Comparison of ENCODE assay signal across 26 cellular contexts in the genomic region with DNA sequence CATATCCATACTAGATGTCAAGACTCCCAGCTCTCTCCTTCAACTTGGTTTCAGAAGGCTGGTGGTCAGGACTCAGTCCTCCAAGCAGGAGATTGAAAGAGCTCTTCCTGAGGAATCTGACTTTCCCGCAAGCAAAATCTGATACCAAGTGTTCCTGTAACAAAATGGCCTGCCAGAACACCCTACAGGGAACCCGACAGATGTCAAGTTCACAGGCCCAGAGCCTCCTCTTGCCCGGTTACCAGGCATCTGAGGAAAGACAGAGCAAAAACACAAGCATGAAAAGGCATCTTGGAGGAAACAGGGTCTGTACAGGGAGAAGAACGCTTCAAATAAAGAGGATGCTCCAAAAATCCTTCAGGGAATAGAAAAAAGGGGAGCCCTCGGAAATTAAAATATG. TPM values are rescaled to one million over a fixed set of nuclear protein-coding genes. Genes with fewer than 3 reads are reported as not detected.
DNase-seq lines count a peak whose midpoint lies in the region; ATAC-seq, FAIRE-seq and TF ChIP-seq lines count a peak whose summit lies in the region.
"Had no signal": no experiment of that assay in that cellular context is flagged by ENCODE, and none has a peak within 500 bp of the region (broad histone marks: within the 10 kb centered on the region; RNA-seq: fewer than 3 reads in every experiment).

No MANE protein-coding gene starts in this region.

- intact Hi-C loops in pancreas (cut with DNase I), result loop anchor here in 1 of 3 donors (10.0 kb wide), 1 partner anchor 72 kb away; no protein-coding TSS in a partner anchor

- peaks cover under 1 to 12% (median 8%) of the 10 kb centered on the region in 3 donors for H3K4me1 ChIP-seq in pancreas
- H3K4me1 ChIP-seq in osteoblast (ENCODE audit: insufficient read depth, low read length), result no peaks in the 10 kb centered on the region
- H3K4me1 ChIP-seq: A549, BE2C had no signal

- H3K27me3 Mint-ChIP-seq in activated naive CD4-positive, alpha-beta T cell treated with anti-CD3 and anti-CD28 coated beads, Interleukin-2, amount 10 ng/mL, durations not matched to agents 7 days and 5 days, result peaks cover 72% of the 10 kb centered on the region
- peaks cover 7% of the 10 kb centered on the region for H3K27me3 Mint-ChIP-seq in endothelial cell (ENCODE audit: unreplicated experiment)

- H3K36me3 ChIP-seq in pancreas (no peaks in the 10 kb centered on the region), osteoblast (ENCODE audit: insufficient read depth, low read length) (no peaks in the 10 kb centered on the region)
- H3K36me3 ChIP-seq: BE2C; BLaER1 treated with 17β-estradiol and CSF1 and Interleukin-3, amounts not matched to agents 10 nM and 100 nM had no signal

- no peaks in the 10 kb centered on the region for H3K36me3 Mint-ChIP-seq in activated naive CD4-positive, alpha-beta T cell treated with anti-CD3 and anti-CD28 coated beads, Interleukin-2, amount 10 ng/mL, durations not matched to agents 7 days and 5 days
- H3K36me3 Mint-ChIP-seq in endothelial cell (ENCODE audit: low read depth, unreplicated experiment), result no peaks in the 10 kb centered on the region
- H3K36me3 Mint-ChIP-seq: CD14-positive monocyte; CD8-positive, alpha-beta memory T cell had no signal

- H3K4me3 Mint-ChIP-seq in activated naive CD4-positive, alpha-beta T cell treated with anti-CD3 and anti-CD28 coated beads, Interleukin-2, amount 10 ng/mL, durations not matched to agents 7 days and 5 days, result no peak overlapping the region
- H3K4me3 Mint-ChIP-seq in endothelial cell (ENCODE audit: unreplicated experiment), result no peak overlapping the region
- H3K4me3 Mint-ChIP-seq: CD14-positive monocyte; CD4-positive, alpha-beta T cell; CD8-positive, alpha-beta memory T cell had no signal

- peak; percentile 4 for DNase-seq in activated naive CD4-positive, alpha-beta T cell treated with anti-CD3 and anti-CD28 coated beads, Interleukin-2, amount 10 ng/mL, durations not matched to agents 7 days and 5 days
- DNase-seq in activated naive CD4-positive, alpha-beta T cell treated with anti-CD3 and anti-CD28 coated beads, Interleukin-2, amount 50 U/mL, for 16 hours, result no peak
- DNase-seq in endothelial cell (ENCODE audit: low spot score) (no peak), pancreas (peak in 1 of 6 donors; percentile 71), osteoblast (ENCODE audit: insufficient read length, low spot score, missing footprints) (no peak), T-helper 2 cell (no peak)
- DNase-seq: 8988T; ACHN; AML-193; BE2C; CD4-positive, alpha-beta T cell; CD8-positive, alpha-beta memory T cell; DMS153; DND-41; GDM1; GM23248; H7; HCEC 1CT had no signal

- H3K27ac ChIP-seq in VCaP (peak overlapping the region; percentile 74; the same call in 1 of the 2 replicates), pancreas (no peak overlapping the region), osteoblast (ENCODE audit: low read depth, low read length) (no peak overlapping the region)
- H3K27ac ChIP-seq: A549; BLaER1 treated with 17β-estradiol and CSF1 and Interleukin-3, amounts not matched to agents 10 nM and 100 nM; GM23248 had no signal

- H3K27ac Mint-ChIP-seq in activated naive CD4-positive, alpha-beta T cell treated with anti-CD3 and anti-CD28 coated beads, Interleukin-2, amount 10 ng/mL, durations not matched to agents 7 days and 5 days, result no peak overlapping the region
- peak overlapping the region; percentile 14 for H3K27ac Mint-ChIP-seq in endothelial cell (ENCODE audit: unreplicated experiment)
- H3K27ac Mint-ChIP-seq: CD14-positive monocyte; CD4-positive, alpha-beta T cell had no signal

- no peak overlapping the region for H3K4me3 ChIP-seq in pancreas
- H3K4me3 ChIP-seq in osteoblast (ENCODE audit: insufficient read depth, low read length), result no peak overlapping the region
- H3K4me3 ChIP-seq: A549; BLaER1 treated with 17β-estradiol and CSF1 and Interleukin-3, amounts not matched to agents 10 nM and 100 nM; GM12878; GM23248 had no signal

- CTCF ChIA-PET in activated naive CD4-positive, alpha-beta T cell treated with anti-CD3 and anti-CD28 coated beads, Interleukin-2, amount 10 ng/mL, durations not matched to agents 7 days and 5 days (lab: Charles Lee), result interaction anchor here (1.0 to 1.9 kb wide), 4 partner anchors 66 to 80 kb away, joined by 3 to 8 read pairs (median 4); no protein-coding TSS in a partner anchor

- H2AFZ ChIP-seq in osteoblast (ENCODE audit: low read length), result no peak overlapping the region
- H2AFZ ChIP-seq: GM23248 had no signal

- H3K4me2 ChIP-seq in osteoblast (ENCODE audit: insufficient read depth, low read length), result no peak overlapping the region
- H3K4me2 ChIP-seq: A549; BLaER1 treated with 17β-estradiol and CSF1 and Interleukin-3, amounts not matched to agents 10 nM and 100 nM had no signal

- 42 to 58% methylated on average over 5 of the region's 5 CpGs for WGBS in pancreas, 2 donors

- no peak for TF ChIP-seq CTCF in VCaP (conservative IDR thresholded peaks at IDR 0.05)
- TF ChIP-seq CTCF in endothelial cell (IDR thresholded peaks at IDR 0.05; ENCODE audit: unreplicated experiment), result no peak
- TF ChIP-seq CTCF in pancreas (IDR thresholded peaks at IDR 0.05), result no peak
- no peak for TF ChIP-seq CTCF in osteoblast (IDR thresholded peaks at IDR 0.05; ENCODE audit: extremely low read depth, low read depth, low read length)

- H3K27me3 ChIP-seq in pancreas, result no peaks in the 10 kb centered on the region
- peaks cover 26% of the 10 kb centered on the region for H3K27me3 ChIP-seq in osteoblast (ENCODE audit: insufficient read depth, low read length)

- H3K9me3 ChIP-seq in pancreas, result no peaks in the 10 kb centered on the region
- no peaks in the 10 kb centered on the region for H3K9me3 ChIP-seq in osteoblast (ENCODE audit: low read depth, low read length)
- H3K9me3 ChIP-seq: A549; BE2C; BLaER1 treated with 17β-estradiol and CSF1 and Interleukin-3, amounts not matched to agents 10 nM and 100 nM had no signal

- H4K20me1 ChIP-seq in osteoblast (ENCODE audit: insufficient read depth, low read length), result no peaks in the 10 kb centered on the region

- ATAC-seq in pancreas, result peak in 3 of 4 donors; percentile 13 to 59 (median 41)
- ATAC-seq: A549, GM12878 had no signal

- peaks cover 4% of the 10 kb centered on the region for H3K4me1 Mint-ChIP-seq in activated naive CD4-positive, alpha-beta T cell treated with anti-CD3 and anti-CD28 coated beads, Interleukin-2, amount 10 ng/mL, durations not matched to agents 7 days and 5 days
- peaks cover 30% of the 10 kb centered on the region for H3K4me1 Mint-ChIP-seq in endothelial cell (ENCODE audit: unreplicated experiment)

- H3K9me3 Mint-ChIP-seq in activated naive CD4-positive, alpha-beta T cell treated with anti-CD3 and anti-CD28 coated beads, Interleukin-2, amount 10 ng/mL, durations not matched to agents 7 days and 5 days, result no peaks in the 10 kb centered on the region
- no peaks in the 10 kb centered on the region for H3K9me3 Mint-ChIP-seq in endothelial cell (ENCODE audit: unreplicated experiment)
- H3K9me3 Mint-ChIP-seq: CD14-positive monocyte; CD4-positive, alpha-beta T cell; CD8-positive, alpha-beta memory T cell had no signal

- H3K79me2 ChIP-seq in osteoblast (ENCODE audit: insufficient read depth, low read length), result no peaks in the 10 kb centered on the region

- FAIRE-seq in pancreas (lab: Jason Lieb, UNC), result no peak
- FAIRE-seq: A549, D721Med, GM12878, GM19239, H1 had no signal

RNA-seq across cellular contexts. Expression of gene KCNJ5, which starts 8.7 kb away (rescaled TPM):
- 0.05 TPM for total RNA-seq in endothelial cell (ENCODE audit: unreplicated experiment)
- 10 to 100 TPM in 4 of 6 donors, 1 to 10 TPM in 2; 4.6 to 17.6 (median 12.0) TPM for total RNA-seq in pancreas
- 1 to 10 TPM; 1.1 to 2.8 TPM for polyA plus RNA-seq in pancreas
- total RNA-seq in osteoblast, result 0.29 and 0.36 TPM in 2 replicates
- total RNA-seq: GM12878, H1 had no signal
- polyA plus RNA-seq: CD14-positive monocyte; CD8-positive, alpha-beta memory T cell; GM23248 had no signal

RNA-seq across cellular contexts. Expression of gene KCNJ1, which starts 15.4 kb away (rescaled TPM):
- total RNA-seq in endothelial cell (ENCODE audit: unreplicated experiment) (not detected), pancreas (under 1 TPM in 3 of 6 donors, not detected in 3; 0.03 to 0.12 (median 0.06) TPM), osteoblast (not detected in 2 replicates)
- under 1 TPM; 0.08 to 0.28 TPM for polyA plus RNA-seq in pancreas
- total RNA-seq: CD8-positive, alpha-beta memory T cell; GM12878; GM23248 had no signal
- polyA plus RNA-seq: CD8-positive, alpha-beta memory T cell; GM12878; GM23248 had no signal
